ENCODE assay signal across 9 cellular contexts in genomic region chr2:20667531-20668401, GRCh38. TPM values are rescaled to one million over a fixed set of nuclear protein-coding genes. Genes with fewer than 3 reads are reported as not detected.
DNase-seq lines count a peak whose midpoint lies in the region; ATAC-seq and TF ChIP-seq lines count a peak whose summit lies in the region.
"Had no signal": no experiment of that assay in that cellular context is flagged by ENCODE, and none has a peak within 500 bp of the region (broad histone marks: within the 10 kb centered on the region; RNA-seq: fewer than 3 reads in every experiment).

No MANE protein-coding gene starts in this region.

- TF ChIP-seq POLR2A in gastroesophageal sphincter (IDR thresholded peaks at IDR 0.05) = no peak

- peaks cover 1% of the 10 kb centered on the region for H3K36me3 Mint-ChIP-seq in IgD-negative memory B cell

- peak overlapping the region in 2 of 3 donors; percentile 23 to 67 for H3K27ac Mint-ChIP-seq in IgD-negative memory B cell
- H3K27ac Mint-ChIP-seq: activated CD4-positive, alpha-beta T cell treated with anti-CD3 and anti-CD28 coated beads for 36 hours had no signal

- peak; percentile 59 for DNase-seq in GM13976 (ENCODE audit: low spot score)
- DNase-seq in retina = peak; percentile 58
- DNase-seq in GM20000 (ENCODE audit: low spot score) = no peak
- no peak for DNase-seq in NCI-H2081 (lab: John Stamatoyannopoulos, UW)
- no peak for DNase-seq in MG63
- DNase-seq: activated CD4-positive, alpha-beta T cell treated with anti-CD3 and anti-CD28 coated beads for 36 hours had no signal

- peaks cover 26 to 34% (median 27%) of the 10 kb centered on the region in 3 donors for H3K4me1 Mint-ChIP-seq in IgD-negative memory B cell

- no peak for TF ChIP-seq CTCF in GM13976 (IDR thresholded peaks at IDR 0.05; ENCODE audit: borderline replicate concordance, control extremely low read depth, extremely low read depth, insufficient read depth, missing control alignments)
- no peak for TF ChIP-seq CTCF in gastroesophageal sphincter (IDR thresholded peaks at IDR 0.05)
- TF ChIP-seq CTCF in GM20000 (IDR thresholded peaks at IDR 0.05; ENCODE audit: extremely low read depth, missing control alignments) = no peak

- ATAC-seq in gastroesophageal sphincter = no peak
- no peak for ATAC-seq in GM18511 (IDR thresholded peaks at IDR 0.05; ENCODE audit: unreplicated experiment)

- in situ Hi-C loops in GM13976 (cut with MboI; ENCODE audit: low sequenced_read_pairs, unreplicated experiment) = loop anchor here (10.0 kb wide), 1 partner anchor 297 kb away; no protein-coding TSS in a partner anchor

- H3K4me3 Mint-ChIP-seq in IgD-negative memory B cell = peak overlapping the region; percentile 81 to 91 (median 86)

- peaks cover 46% of the 10 kb centered on the region for H3K27me3 Mint-ChIP-seq in IgD-negative memory B cell

- no peak for TF ChIP-seq EP300 in gastroesophageal sphincter (IDR thresholded peaks at IDR 0.05)

- 51 to 100% methylated on average over 2 to 12 of the region's 39 CpGs for WGBS in gastroesophageal sphincter (ENCODE audit: low coverage in 1 of 2), 2 donors

- H3K9me3 Mint-ChIP-seq in IgD-negative memory B cell = no peaks in the 10 kb centered on the region

- peak overlapping the region; percentile 35 to 85 (median 72) for H3K27ac ChIP-seq in gastroesophageal sphincter

- H3K4me3 ChIP-seq in gastroesophageal sphincter (peak overlapping the region; percentile 33 to 60), MG63 (no peak overlapping the region)

- H3K9me3 ChIP-seq in gastroesophageal sphincter (no peaks in the 10 kb centered on the region), MG63 (no peaks in the 10 kb centered on the region)

- H3K4me1 ChIP-seq in gastroesophageal sphincter = peaks cover 0 to 77% (median 23%) of the 10 kb centered on the region in 3 donors

- peaks cover 97% of the 10 kb centered on the region for H3K27me3 ChIP-seq in gastroesophageal sphincter
- peaks cover 36% of the 10 kb centered on the region for H3K27me3 ChIP-seq in MG63

- no peaks in the 10 kb centered on the region for H3K36me3 ChIP-seq in gastroesophageal sphincter
- H3K36me3 ChIP-seq in MG63 = no peaks in the 10 kb centered on the region

RNA-seq across cellular contexts. Expression of gene GDF7, which starts 0.8 kb away (rescaled TPM):
- polyA plus RNA-seq in IgD-negative memory B cell = 0.74 TPM
- 10 to 100 TPM in 3 of 4 donors, 1 to 10 TPM in 1; 1.2 to 19.9 (median 15.3) TPM for total RNA-seq in gastroesophageal sphincter
- total RNA-seq in MG63 (2014; rRNA removed; shearing (Covaris generic); ENCODE audit: low replicate concordance) = not detected in 2 replicates

RNA-seq across cellular contexts. Expression of gene HS1BP3, which starts 16.9 kb away (rescaled TPM):
- polyA plus RNA-seq in IgD-negative memory B cell = 27.3 TPM
- 10 to 100 TPM; 42.8 to 89.1 (median 61.4) TPM for total RNA-seq in gastroesophageal sphincter
- total RNA-seq in MG63 (2014; rRNA removed; shearing (Covaris generic); ENCODE audit: low replicate concordance) = 10.9 and 28.0 TPM in 2 replicates

Comparison
In these comparisons a context has a peak if more than half of its experiments do, and no peak if none do; other contexts are left out.
1. DNase-seq: peak in GM13976 (single experiment) and retina (single experiment); none in GM20000 (single experiment), NCI-H2081 (0 of 2) and MG63 (single experiment).